Comparison of ENCODE assay signal across 18 cellular contexts in the genomic region with DNA sequence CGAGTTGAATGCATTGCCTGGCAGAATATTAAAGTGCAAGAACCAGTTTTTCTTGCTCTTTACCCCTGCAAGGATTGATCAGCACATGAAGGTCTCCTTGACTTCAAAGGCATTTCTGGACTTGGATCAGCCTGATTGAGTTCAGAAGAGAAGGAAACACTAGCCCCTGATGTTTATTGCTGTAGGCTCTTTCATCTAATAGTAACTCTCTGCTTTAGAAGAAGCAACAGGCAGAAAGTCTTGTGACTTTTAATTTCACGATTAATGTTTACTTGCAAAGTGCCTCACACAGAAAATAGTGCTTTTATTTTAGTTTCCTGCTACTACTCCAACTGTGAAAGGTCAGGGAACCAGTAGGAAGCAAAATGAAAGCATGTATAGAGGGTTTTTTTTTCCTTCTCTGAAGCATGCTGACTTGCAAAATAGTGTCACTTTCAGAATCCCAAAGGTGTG.
A peak's percentile ranks its signal among the peaks of the same experiment; 100 is the strongest.
DNase-seq lines count a peak whose midpoint lies in the region; ATAC-seq, FAIRE-seq and TF ChIP-seq lines count a peak whose summit lies in the region.
"Had no signal": no experiment of that assay in that cellular context is flagged by ENCODE, and none has a peak within 500 bp of the region (broad histone marks: within the 10 kb centered on the region; RNA-seq: fewer than 3 reads in every experiment).

No MANE protein-coding gene starts in this region.

- H3K27me3 ChIP-seq in bronchial epithelial cell (ENCODE audit: control insufficient read depth, insufficient read depth, low read length) (no peaks in the 10 kb centered on the region), mesendoderm (ENCODE audit: insufficient read depth, low read length, poor library complexity) (no peaks in the 10 kb centered on the region)
- H3K27me3 ChIP-seq: transverse colon had no signal

- no peak overlapping the region for H3K56ac ChIP-seq in mesendoderm (ENCODE audit: low read length)

- H3K23ac ChIP-seq in mesendoderm (ENCODE audit: low read length), result no peak overlapping the region

- H3K27me3 Mint-ChIP-seq in type B pancreatic cell, result no peaks in the 10 kb centered on the region
- no peaks in the 10 kb centered on the region for H3K27me3 Mint-ChIP-seq in activated CD4-positive, alpha-beta T cell treated with anti-CD3 and anti-CD28 coated beads, Interleukin-2, amount 10 ng/mL, durations not matched to agents 24 days and 14 days
- H3K27me3 Mint-ChIP-seq: activated CD8-positive, alpha-beta memory T cell treated with anti-CD3 and anti-CD28 coated beads, Interleukin-2, amount 10 ng/mL, durations not matched to agents 7 days and 5 days; CD4-positive, CD25-positive, alpha-beta regulatory T cell had no signal

- H3K9me3 Mint-ChIP-seq in type B pancreatic cell, result no peaks in the 10 kb centered on the region
- H3K9me3 Mint-ChIP-seq in activated CD4-positive, alpha-beta T cell treated with anti-CD3 and anti-CD28 coated beads, Interleukin-2, amount 10 ng/mL, durations not matched to agents 24 days and 14 days, result no peaks in the 10 kb centered on the region

- H3K9ac ChIP-seq in mesendoderm (ENCODE audit: low read length), result no peak overlapping the region

- H4K8ac ChIP-seq in mesendoderm (ENCODE audit: low read depth, low read length), result no peak overlapping the region

- H3K79me1 ChIP-seq in mesendoderm (ENCODE audit: low read length), result no peaks in the 10 kb centered on the region

- H4K5ac ChIP-seq in mesendoderm (ENCODE audit: low read length), result no peak overlapping the region

- intact Hi-C loops in activated CD4-positive, alpha-beta T cell treated with anti-CD3 and anti-CD28 coated beads, Interleukin-2, amount 10 ng/mL, durations not matched to agents 24 days and 14 days (cut with micrococcal nuclease), result no loop called here

- H3K4me3 Mint-ChIP-seq in type B pancreatic cell, result peak overlapping the region; percentile 64
- no peak overlapping the region for H3K4me3 Mint-ChIP-seq in activated CD4-positive, alpha-beta T cell treated with anti-CD3 and anti-CD28 coated beads, Interleukin-2, amount 10 ng/mL, durations not matched to agents 24 days and 14 days
- H3K4me3 Mint-ChIP-seq: activated CD8-positive, alpha-beta memory T cell treated with anti-CD3 and anti-CD28 coated beads, Interleukin-2, amount 10 ng/mL, durations not matched to agents 7 days and 5 days; CD4-positive, CD25-positive, alpha-beta regulatory T cell; natural killer cell had no signal

- H3K4me3 ChIP-seq in bronchial epithelial cell (ENCODE audit: low read depth, low read length) (no peak overlapping the region), mesendoderm (ENCODE audit: low read length) (no peak overlapping the region)
- H3K4me3 ChIP-seq: transverse colon had no signal

- no peak overlapping the region for H3K18ac ChIP-seq in mesendoderm (ENCODE audit: low read length)

- peaks cover 6% of the 10 kb centered on the region for H3K4me1 ChIP-seq in mesendoderm (ENCODE audit: control insufficient read depth, low read depth, low read length)

- H3K36me3 ChIP-seq in bronchial epithelial cell (ENCODE audit: control insufficient read depth, insufficient read depth, low read length) (no peaks in the 10 kb centered on the region), mesendoderm (ENCODE audit: control insufficient read depth, insufficient read depth, low read length) (no peaks in the 10 kb centered on the region)
- H3K36me3 ChIP-seq: transverse colon had no signal

- no peaks in the 10 kb centered on the region for H3K79me2 ChIP-seq in mesendoderm (ENCODE audit: control insufficient read depth, insufficient read depth, low read length)

- ATAC-seq in HG02588 (IDR thresholded peaks at IDR 0.05; ENCODE audit: unreplicated experiment) (no peak), GM21526 (IDR thresholded peaks at IDR 0.05; ENCODE audit: low FRiP score, unreplicated experiment) (no peak)
- ATAC-seq: activated CD8-positive, alpha-beta memory T cell treated with anti-CD3 and anti-CD28 coated beads, Interleukin-2, amount 10 ng/mL, durations not matched to agents 7 days and 5 days; left ventricle myocardium superior; natural killer cell; right cardiac atrium had no signal

- H2BK15ac ChIP-seq in mesendoderm (replicated peaks; ENCODE audit: low read depth), result peak overlapping the region; percentile 57

- H3K36me3 Mint-ChIP-seq in type B pancreatic cell, result no peaks in the 10 kb centered on the region
- H3K36me3 Mint-ChIP-seq in activated CD4-positive, alpha-beta T cell treated with anti-CD3 and anti-CD28 coated beads, Interleukin-2, amount 10 ng/mL, durations not matched to agents 24 days and 14 days (ENCODE audit: low read depth), result no peaks in the 10 kb centered on the region
- H3K36me3 Mint-ChIP-seq: activated CD8-positive, alpha-beta memory T cell treated with anti-CD3 and anti-CD28 coated beads, Interleukin-2, amount 10 ng/mL, durations not matched to agents 7 days and 5 days; CD4-positive, CD25-positive, alpha-beta regulatory T cell; natural killer cell had no signal

- no peak for TF ChIP-seq CTCF in bronchial epithelial cell (IDR thresholded peaks at IDR 0.05; ENCODE audit: insufficient read depth, low read length, severe bottlenecking)
- TF ChIP-seq CTCF in type B pancreatic cell (conservative IDR thresholded peaks at IDR 0.05), result no peak

- no peak overlapping the region for H3K4me2 ChIP-seq in mesendoderm (ENCODE audit: low read length)

- no peak overlapping the region for H2AK5ac ChIP-seq in mesendoderm (ENCODE audit: low read length)

- H3K4ac ChIP-seq in mesendoderm (ENCODE audit: low read depth, low read length), result no peak overlapping the region

- peak overlapping the region; percentile 93 for H3K27ac Mint-ChIP-seq in type B pancreatic cell
- no peak overlapping the region for H3K27ac Mint-ChIP-seq in activated CD4-positive, alpha-beta T cell treated with anti-CD3 and anti-CD28 coated beads, Interleukin-2, amount 10 ng/mL, durations not matched to agents 24 days and 14 days
- H3K27ac Mint-ChIP-seq: activated CD8-positive, alpha-beta memory T cell treated with anti-CD3 and anti-CD28 coated beads, Interleukin-2, amount 10 ng/mL, durations not matched to agents 7 days and 5 days; CD4-positive, CD25-positive, alpha-beta regulatory T cell; natural killer cell had no signal

- DNase-seq in NCI-H748 (lab: John Stamatoyannopoulos, UW; ENCODE audit: unreplicated experiment) (peak; percentile 30), NCI-H748 treated with DMSO at 0.1 percent for 48 hours (lab: John Stamatoyannopoulos, UW) (no peak), bronchial epithelial cell (ENCODE audit: low read depth) (peak; percentile 37), mesendoderm (no peak), type B pancreatic cell (ENCODE audit: extremely low spot score, unreplicated experiment) (no peak)
- no peak for DNase-seq in activated CD4-positive, alpha-beta T cell treated with anti-CD3 and anti-CD28 coated beads, Interleukin-2, amount 10 ng/mL, durations not matched to agents 24 days and 14 days
- DNase-seq: 8988T; activated CD8-positive, alpha-beta memory T cell treated with anti-CD3 and anti-CD28 coated beads, Interleukin-2, amount 10 ng/mL, durations not matched to agents 7 days and 5 days; activated naive CD4-positive, alpha-beta T cell treated with Interleukin-2 at 50 U/mL for 16 hours; CD4-positive, CD25-positive, alpha-beta regulatory T cell; left ventricle myocardium superior; natural killer cell; right cardiac atrium; stimulated activated CD4-positive, alpha-beta T cell treated with anti-CD3 and anti-CD28 coated beads, Interleukin-2, amount 100 ng/mL, for 48 hours; transverse colon had no signal

- H2BK5ac ChIP-seq in mesendoderm (ENCODE audit: low read length), result no peak overlapping the region

- FAIRE-seq in bronchial epithelial cell (lab: Jason Lieb, UNC), result no peak
- FAIRE-seq: GM12891 had no signal

- no peak overlapping the region for H3K27ac ChIP-seq in mesendoderm (ENCODE audit: low read depth, low read length)
- H3K27ac ChIP-seq: transverse colon had no signal

- H2BK120ac ChIP-seq in mesendoderm (ENCODE audit: low read depth, low read length), result no peak overlapping the region

- WGBS in mesendoderm (ENCODE audit: extremely low coverage, insufficient coverage, low lambda C conversion rate), result no CpG with 5 or more reads among the region's 2 CpGs

- H3K4me1 Mint-ChIP-seq in type B pancreatic cell (ENCODE audit: unreplicated experiment), result peaks cover 33% of the 10 kb centered on the region
- no peaks in the 10 kb centered on the region for H3K4me1 Mint-ChIP-seq in activated CD4-positive, alpha-beta T cell treated with anti-CD3 and anti-CD28 coated beads, Interleukin-2, amount 10 ng/mL, durations not matched to agents 24 days and 14 days
- H3K4me1 Mint-ChIP-seq: activated CD8-positive, alpha-beta memory T cell treated with anti-CD3 and anti-CD28 coated beads, Interleukin-2, amount 10 ng/mL, durations not matched to agents 7 days and 5 days; CD4-positive, CD25-positive, alpha-beta regulatory T cell; natural killer cell had no signal

Comparison
In these comparisons a context has a peak if more than half of its experiments do, and no peak if none do; other contexts are left out.
1. DNase-seq: peak in NCI-H748 (single experiment) and bronchial epithelial cell (single experiment); none in NCI-H748 treated with DMSO at 0.1 percent for 48 hours (single experiment), mesendoderm (single experiment), type B pancreatic cell (single experiment) and activated CD4-positive, alpha-beta T cell treated with anti-CD3 and anti-CD28 coated beads, Interleukin-2, amount 10 ng/mL, durations not matched to agents 24 days and 14 days (single experiment).